ENCODE assay signal across 18 cellular contexts in genomic region chr16:8676160-8676547, GRCh38. TPM values are rescaled to one million over a fixed set of nuclear protein-coding genes. Genes with fewer than 3 reads are reported as not detected.
DNase-seq lines count a peak whose midpoint lies in the region; ATAC-seq and TF ChIP-seq lines count a peak whose summit lies in the region.
"Had no signal": no experiment of that assay in that cellular context is flagged by ENCODE, and none has a peak within 500 bp of the region (broad histone marks: within the 10 kb centered on the region; RNA-seq: fewer than 3 reads in every experiment).

No MANE protein-coding gene starts in this region.

- H3K27ac ChIP-seq in CD4-positive, alpha-beta memory T cell (ENCODE audit: low read depth, low read length), result no peak overlapping the region
- H3K27ac ChIP-seq in HCT116 (ENCODE audit: low read depth, low read length), result no peak overlapping the region
- no peak overlapping the region for H3K27ac ChIP-seq in neural cell (ENCODE audit: low read length)
- H3K27ac ChIP-seq: coronary artery, transverse colon had no signal

- CTCF ChIA-PET in CD4-positive, alpha-beta memory T cell (lab: Charles Lee; ENCODE audit: partially characterized antibody), result no interaction called here
- CTCF ChIA-PET in HCT116 (lab: Charles Lee), result no interaction called here

- no peak for TF ChIP-seq EP300 in neural cell (conservative IDR thresholded peaks at IDR 0.05; ENCODE audit: poor library complexity, severe bottlenecking)

- RAD21 ChIA-PET in HCT116 (lab: Charles Lee; ENCODE audit: low non-redundant PET in 1 of 2, low total read pairs in 2 of 2, uncharacterized antibody in 2 of 2, unreplicated experiment in 2 of 2), result no interaction called here

- H3K27ac Mint-ChIP-seq in CD4-positive, alpha-beta memory T cell, result peak overlapping the region in 5 of 7 donors; percentile 15 to 97 (median 75)
- no peak overlapping the region for H3K27ac Mint-ChIP-seq in effector memory CD8-positive, alpha-beta T cell

- H3K79me2 ChIP-seq in HCT116 (ENCODE audit: insufficient read depth, low read length), result no peaks in the 10 kb centered on the region
- H3K79me2 ChIP-seq in neural cell (replicated peaks; ENCODE audit: insufficient read depth, low read length), result peaks cover 21% of the 10 kb centered on the region

- H3K27me3 ChIP-seq in CD4-positive, alpha-beta memory T cell (ENCODE audit: insufficient read depth, low read length), result no peaks in the 10 kb centered on the region
- no peaks in the 10 kb centered on the region for H3K27me3 ChIP-seq in HCT116 (ENCODE audit: insufficient read depth, low read length)
- no peaks in the 10 kb centered on the region for H3K27me3 ChIP-seq in neural cell (ENCODE audit: insufficient read depth, low read depth, low read length)
- H3K27me3 ChIP-seq: BE2C, transverse colon had no signal

- H3K36me3 ChIP-seq in CD4-positive, alpha-beta memory T cell (ENCODE audit: insufficient read depth, low read length), result no peaks in the 10 kb centered on the region
- H3K36me3 ChIP-seq in HCT116 (ENCODE audit: control insufficient read depth in 1 of 2, insufficient read depth in 2 of 2, low read length in 2 of 2), result no peaks in the 10 kb centered on the region
- no peaks in the 10 kb centered on the region for H3K36me3 ChIP-seq in neural cell (ENCODE audit: insufficient read depth, low read length)
- H3K36me3 ChIP-seq: BE2C, HAP-1, transverse colon had no signal

- intact Hi-C loops in CD4-positive, alpha-beta memory T cell (cut with micrococcal nuclease), result no loop called here
- intact Hi-C loops in HCT116 (cut with micrococcal nuclease) (no loop called here), Right ventricle myocardium superior (cut with DNase I) (no loop called here)

- H3K4me1 ChIP-seq in CD4-positive, alpha-beta memory T cell (ENCODE audit: insufficient read depth, low read length), result peaks cover 17% of the 10 kb centered on the region
- peaks cover 8 to 43% of the 10 kb centered on the region in 2 experiments; a peak in 3 of 4 replicates for H3K4me1 ChIP-seq in HCT116 (ENCODE audit: control insufficient read depth in 1 of 2, insufficient read depth in 2 of 2, low read length in 2 of 2)

- H4K20me1 ChIP-seq in HCT116 (ENCODE audit: insufficient read depth) (no peaks in the 10 kb centered on the region), neural cell (ENCODE audit: insufficient read depth) (no peaks in the 10 kb centered on the region)

- H3F3A ChIP-seq in neural cell (ENCODE audit: insufficient read depth, low read length, poor library complexity, severe bottlenecking), result no peaks in the 10 kb centered on the region

- TF ChIP-seq CTCF in HCT116 (IDR thresholded peaks at IDR 0.05 in 2 of 3, conservative IDR thresholded peaks at IDR 0.05 in 1 of 3; ENCODE audit: borderline replicate concordance in 1 of 3, insufficient read depth in 1 of 3, low read depth in 2 of 3, low read length in 2 of 3) (no peak), neural cell (IDR thresholded peaks at IDR 0.05; ENCODE audit: poor library complexity, severe bottlenecking) (no peak)

- peak overlapping the region in 7 of 8 donors; percentile 54 to 91 (median 61) for H3K4me3 Mint-ChIP-seq in CD4-positive, alpha-beta memory T cell
- H3K4me3 Mint-ChIP-seq in effector memory CD8-positive, alpha-beta T cell, result peak overlapping the region; percentile 91 to 96

- H3K4me3 ChIP-seq in CD4-positive, alpha-beta memory T cell (ENCODE audit: low read length in 2 of 2), result no peak overlapping the region
- H3K4me3 ChIP-seq in HCT116 (replicated peaks in 1 of 2; ENCODE audit: low read depth in 1 of 2, low read length in 2 of 2), result no peak overlapping the region
- peak overlapping the region; percentile 76 for H3K4me3 ChIP-seq in neural cell (ENCODE audit: low read length)
- H3K4me3 ChIP-seq: coronary artery, HAP-1, transverse colon had no signal

- H3K9me2 ChIP-seq in HCT116 (ENCODE audit: insufficient read depth) (no peaks in the 10 kb centered on the region), neural cell (ENCODE audit: insufficient read depth, low read length) (no peaks in the 10 kb centered on the region)

- POLR2A ChIA-PET in CD4-positive, alpha-beta memory T cell (lab: Charles Lee; ENCODE audit: partially characterized antibody), result interaction anchor here (0.9 to 4.4 kb wide), 3 partner anchors 54 to 192 kb away, joined by 3 to 18 read pairs (median 3); partner anchors contain the start of genes CARHSP1, METTL22, PMM2 and TMEM186
- POLR2A ChIA-PET in HCT116 (lab: Charles Lee), result no interaction called here

- H3K36me3 Mint-ChIP-seq in CD4-positive, alpha-beta memory T cell, result peaks cover 5 to 20% of the 10 kb centered on the region in 2 donors
- H3K36me3 Mint-ChIP-seq in effector memory CD8-positive, alpha-beta T cell (ENCODE audit: insufficient read depth), result peaks cover 9% of the 10 kb centered on the region

- H3K9me3 Mint-ChIP-seq in CD4-positive, alpha-beta memory T cell, result peaks cover 0 to 9% (median 3%) of the 10 kb centered on the region in 8 donors
- H3K9me3 Mint-ChIP-seq in effector memory CD8-positive, alpha-beta T cell, result no peaks in the 10 kb centered on the region

- H3K27me3 Mint-ChIP-seq in CD4-positive, alpha-beta memory T cell, result no peaks in the 10 kb centered on the region
- no peaks in the 10 kb centered on the region for H3K27me3 Mint-ChIP-seq in effector memory CD8-positive, alpha-beta T cell

- TSS peak; percentile 33 for BruUV-seq in HCT116 (replicated peaks; lab: Mats Ljungman, UMichigan)

- H3K4me2 ChIP-seq in HCT116 (ENCODE audit: low read length) (no peak overlapping the region), neural cell (ENCODE audit: low read length) (no peak overlapping the region)

- H3K9ac ChIP-seq in HCT116 (ENCODE audit: low read length) (no peak overlapping the region), neural cell (ENCODE audit: low read length) (no peak overlapping the region)

- ATAC-seq in HCT116 (no peak), Right ventricle myocardium superior (ENCODE audit: poor library complexity) (no peak)
- ATAC-seq in effector memory CD8-positive, alpha-beta T cell (replicated peaks), result no peak

- H2AFZ ChIP-seq in HCT116 (ENCODE audit: low read depth, low read length, poor library complexity, severe bottlenecking) (no peak overlapping the region), neural cell (ENCODE audit: low read depth, low read length) (no peak overlapping the region)

- DNase-seq in CD4-positive, alpha-beta memory T cell, result no peak
- DNase-seq in HCT116 (ENCODE audit: low read depth, low spot score) (no peak), NCI-H226 (no peak), occipital lobe (lab: John Stamatoyannopoulos, UW) (no peak), Right ventricle myocardium superior (no peak)
- DNase-seq in effector memory CD8-positive, alpha-beta T cell, result no peak
- DNase-seq: activated CD4-positive, alpha-beta T cell treated with anti-CD3 and anti-CD28 coated beads, Interleukin-2, amount 50 U/mL, for 4 hours; aorta; foreskin fibroblast; KG1; NCI-H2107; NCI-H526 treated with DMSO at 0.1 percent for 48 hours; OCI-M1; transverse colon had no signal

- no peaks in the 10 kb centered on the region for H3K9me3 ChIP-seq in CD4-positive, alpha-beta memory T cell (ENCODE audit: control insufficient read depth in 1 of 2, low read length in 2 of 2)
- H3K9me3 ChIP-seq in HCT116 (ENCODE audit: control insufficient read depth in 1 of 2, insufficient read depth in 1 of 2, low read depth in 1 of 2, low read length in 2 of 2), result no peaks in the 10 kb centered on the region; a peak in 1 of 4 replicates
- H3K9me3 ChIP-seq in neural cell (ENCODE audit: low read length), result no peaks in the 10 kb centered on the region
- H3K9me3 ChIP-seq: BE2C, HAP-1, transverse colon had no signal

- no peak for TF ChIP-seq POLR2A in HCT116 (IDR thresholded peaks at IDR 0.05; ENCODE audit: borderline replicate concordance, extremely low read depth, insufficient read depth, insufficient read length)

- TF ChIP-seq RAD21 in HCT116 (IDR thresholded peaks at IDR 0.05; ENCODE audit: low read depth) (no peak), neural cell (conservative IDR thresholded peaks at IDR 0.05) (no peak)

- peaks cover 10 to 24% (median 20%) of the 10 kb centered on the region in 4 donors for H3K4me1 Mint-ChIP-seq in CD4-positive, alpha-beta memory T cell
- H3K4me1 Mint-ChIP-seq in effector memory CD8-positive, alpha-beta T cell (ENCODE audit: low read depth in 2 of 2), result peaks cover 15 to 26% of the 10 kb centered on the region in 2 donors

TF ChIP-seq in HCT116, 20 proteins besides CTCF, POLR2A, EP300 and RAD21 (continues in another document):
- no peak for TF ChIP-seq EGR1 (IDR thresholded peaks at IDR 0.05; ENCODE audit: low read depth)

TF ChIP-seq in neural cell, 6 proteins besides CTCF, POLR2A, EP300 and RAD21 (continues in another document):
- TF ChIP-seq SMC3 (conservative IDR thresholded peaks at IDR 0.05; ENCODE audit: poor library complexity), result no peak
- TF ChIP-seq EZH2 (IDR thresholded peaks at IDR 0.05; ENCODE audit: borderline replicate concordance, insufficient read depth, low read length, poor library complexity, severe bottlenecking), result no peak

RNA-seq across cellular contexts. Expression of gene ABAT, which starts 1.7 kb away (rescaled TPM):
- total RNA-seq in CD4-positive, alpha-beta memory T cell, result 10 to 100 TPM; 10.0 to 10.8 TPM
- 1 to 10 TPM; 2.8 to 3.1 TPM for polyA plus RNA-seq in CD4-positive, alpha-beta memory T cell
- total RNA-seq in HCT116 (2021; ENCODE audit: unreplicated experiment), result 4.7 TPM
- 1.5 and 2.1 TPM in 2 replicates for polyA plus RNA-seq in HCT116 (2012)
- polyA plus RNA-seq in neural cell, result 125 and 132 TPM in 2 replicates
- 187 and 206 TPM in 2 replicates for polyA minus RNA-seq in neural cell
- 86.1 TPM for total RNA-seq in occipital lobe
- total RNA-seq in Right ventricle myocardium superior, result 3.4 TPM

RNA-seq across cellular contexts. Expression of gene METTL22, which starts 54.7 kb away (rescaled TPM):
- total RNA-seq in CD4-positive, alpha-beta memory T cell, result 10 to 100 TPM; 42.9 to 49.8 TPM
- 10 to 100 TPM in 1 of 2 donors, 1 to 10 TPM in 1; 6.2 to 14.2 TPM for polyA plus RNA-seq in CD4-positive, alpha-beta memory T cell
- total RNA-seq in HCT116 (2021; ENCODE audit: unreplicated experiment), result 33.3 TPM
- 24.9 and 27.6 TPM in 2 replicates for polyA plus RNA-seq in HCT116 (2012)
- 51.3 and 64.5 TPM in 2 replicates for polyA plus RNA-seq in neural cell
- 35.1 and 41.0 TPM in 2 replicates for polyA minus RNA-seq in neural cell
- 13.7 TPM for total RNA-seq in occipital lobe
- total RNA-seq in Right ventricle myocardium superior, result 21.0 TPM

Comparison
In these comparisons a context has a peak if more than half of its experiments do, and no peak if none do; other contexts are left out.
1. H3K27ac Mint-ChIP-seq: peak in CD4-positive, alpha-beta memory T cell (5 of 7); none in effector memory CD8-positive, alpha-beta T cell (0 of 2).